13 cellular contexts compared by ENCODE assay signal in the genomic region with DNA sequence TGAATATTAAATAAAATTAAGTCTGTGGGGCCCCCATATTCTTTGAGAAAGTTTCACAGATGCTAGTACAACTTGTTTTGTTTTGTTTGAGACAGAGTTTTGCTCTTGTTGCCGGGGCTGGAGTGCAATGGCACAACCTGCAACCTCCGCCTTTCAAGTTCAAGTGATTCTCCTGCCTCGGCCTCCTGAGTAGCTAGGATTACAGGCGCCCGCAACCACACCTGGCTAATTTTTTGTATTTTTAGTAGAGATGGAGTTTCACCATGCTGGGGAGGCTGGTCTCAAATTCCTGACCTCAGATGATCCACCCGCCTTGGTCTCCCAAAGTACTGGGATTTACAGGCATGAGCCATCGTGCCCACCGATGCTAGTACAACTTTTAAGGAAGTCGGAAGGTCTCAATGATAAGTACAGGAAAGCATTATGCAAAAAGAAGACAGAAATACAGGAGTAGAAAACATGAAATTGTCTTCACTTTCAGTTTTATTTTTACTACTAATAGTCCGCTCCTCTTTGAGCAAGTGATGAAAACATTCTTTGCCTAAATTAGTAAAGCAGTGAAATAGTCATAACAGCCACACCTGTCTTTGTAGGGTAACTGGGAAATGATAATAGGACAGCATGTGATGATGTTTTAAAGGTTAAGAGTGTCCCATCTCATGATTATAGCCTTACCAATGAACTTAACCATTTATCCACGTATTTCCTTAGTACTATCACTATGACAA.
DNase-seq lines count a peak whose midpoint lies in the region; ATAC-seq and TF ChIP-seq lines count a peak whose summit lies in the region.
"Had no signal": no experiment of that assay in that cellular context is flagged by ENCODE, and none has a peak within 500 bp of the region (broad histone marks: within the 10 kb centered on the region; RNA-seq: fewer than 3 reads in every experiment).

No MANE protein-coding gene starts in this region.

- TF ChIP-seq CTCF in GM06990 (IDR thresholded peaks at IDR 0.05; ENCODE audit: insufficient read depth, low read length, poor library complexity, severe bottlenecking) (no peak), coronary artery (IDR thresholded peaks at IDR 0.05) (no peak)

- no peak overlapping the region for H3K27ac ChIP-seq in coronary artery
- H3K27ac ChIP-seq: cardiac muscle cell had no signal

- DNase-seq in GM06990 (ENCODE audit: extremely low read depth, insufficient read length) (no peak), AG08395 (ENCODE audit: low spot score) (no peak), amniotic stem cell (lab: John Stamatoyannopoulos, UW) (no peak), coronary artery (ENCODE audit: low spot score) (no peak)
- DNase-seq: ACHN, DMS153, erythroblast, NCI-H146 had no signal

- H3K36me3 ChIP-seq in GM06990 (ENCODE audit: control insufficient read depth, insufficient read depth, low read length): no peaks in the 10 kb centered on the region
- H3K36me3 ChIP-seq: cardiac muscle cell had no signal

- ATAC-seq in GM19351 (IDR thresholded peaks at IDR 0.05; ENCODE audit: unreplicated experiment) (peak; percentile 91), HG02678 (IDR thresholded peaks at IDR 0.05; ENCODE audit: unreplicated experiment) (peak; percentile 86), HG03354 (IDR thresholded peaks at IDR 0.05; ENCODE audit: poor library complexity, severe bottlenecking, unreplicated experiment) (peak; percentile 78)
- ATAC-seq in activated CD4-positive, CD25-positive, alpha-beta regulatory T cell treated with anti-CD3 and anti-CD28 coated beads, Interleukin-2, amount 50 U/mL, for 24 hours: no peak

- H3K27me3 ChIP-seq in GM06990 (replicated peaks; ENCODE audit: control insufficient read depth, insufficient read depth, low read length): no peaks in the 10 kb centered on the region
- H3K27me3 ChIP-seq: cardiac muscle cell had no signal

- H3K4me3 ChIP-seq in GM06990 (replicated peaks; ENCODE audit: low read depth, low read length) (peak overlapping the region; percentile 30), coronary artery (no peak overlapping the region)
- H3K4me3 ChIP-seq: cardiac muscle cell had no signal

Comparison
In these comparisons a context has a peak if more than half of its experiments do, and no peak if none do; other contexts are left out.
1. ATAC-seq: peak in GM19351 (single experiment), HG02678 (single experiment) and HG03354 (single experiment); none in activated CD4-positive, CD25-positive, alpha-beta regulatory T cell treated with anti-CD3 and anti-CD28 coated beads, Interleukin-2, amount 50 U/mL, for 24 hours (0 of 2).